In the genomic region with DNA sequence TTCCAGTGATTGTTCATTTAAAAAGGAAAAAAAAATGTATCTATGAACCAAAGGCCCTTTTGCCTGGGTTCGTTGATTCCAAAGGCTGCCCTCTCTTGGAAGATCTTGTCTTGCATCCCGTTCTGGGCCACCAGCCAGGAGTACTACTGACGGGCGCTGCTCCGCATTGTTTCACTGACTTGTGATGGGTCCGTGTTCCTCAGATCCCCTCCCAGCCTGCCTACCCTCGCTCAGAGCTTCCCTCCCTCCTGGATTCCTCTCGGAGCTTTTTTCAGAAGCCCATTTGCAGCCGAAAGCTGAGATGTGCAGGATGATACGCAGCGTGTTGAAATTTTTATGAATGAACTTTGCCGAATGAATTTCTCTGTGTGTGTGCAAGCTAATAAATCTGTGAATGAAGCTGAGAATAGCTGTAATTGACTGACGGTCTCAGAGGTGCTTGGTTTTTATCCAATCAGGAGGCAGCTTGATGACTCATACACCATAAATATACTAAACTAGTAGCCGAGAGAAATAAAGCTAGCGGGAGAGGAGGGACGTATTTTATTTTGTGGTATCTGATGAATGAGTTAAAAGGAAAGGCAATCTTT, we compare ENCODE assay signal across 8 cellular contexts. TPM values are rescaled to one million over a fixed set of nuclear protein-coding genes. Genes with fewer than 3 reads are reported as not detected.
DNase-seq lines count a peak whose midpoint lies in the region; ATAC-seq lines count a peak whose summit lies in the region.

TSS of gene SHC4 (minus strand) at position 396 of the 590 bp plus-strand sequence. CDS start 904 bp downstream, outside the sequence.

- peaks cover 56% of the 10 kb centered on the region for H3K4me1 Mint-ChIP-seq in activated CD8-positive, alpha-beta T cell treated with anti-CD3 and anti-CD28 coated beads, Interleukin-2, amount 10 ng/mL, durations not matched to agents 7 days and 5 days (ENCODE audit: low read depth)

- H3K9me3 Mint-ChIP-seq in activated CD8-positive, alpha-beta T cell treated with anti-CD3 and anti-CD28 coated beads, Interleukin-2, amount 10 ng/mL, durations not matched to agents 7 days and 5 days (ENCODE audit: insufficient read depth) = no peaks in the 10 kb centered on the region

- POLR2A ChIA-PET in activated CD8-positive, alpha-beta T cell treated with anti-CD3 and anti-CD28 coated beads, Interleukin-2, amount 10 ng/mL, durations not matched to agents 7 days and 5 days (lab: Charles Lee) = interaction anchor here (1.1 to 3.8 kb wide), 4 partner anchors 9 to 85 kb away, joined by 3 to 33 read pairs (median 5); partner anchors contain the start of gene EID1

- no peaks in the 10 kb centered on the region for H3K27me3 ChIP-seq in muscle layer of duodenum (ENCODE audit: low read depth, low read length)

- peak within 1 kb of the TSS; percentile 69 for H3K4me3 Mint-ChIP-seq in activated CD8-positive, alpha-beta T cell treated with anti-CD3 and anti-CD28 coated beads, Interleukin-2, amount 10 ng/mL, durations not matched to agents 7 days and 5 days

- H3K36me3 ChIP-seq in muscle layer of duodenum (ENCODE audit: control insufficient read depth in 1 of 2, insufficient read depth in 2 of 2, low read length in 2 of 2) = no peaks in the 10 kb centered on the region

- H3K4me3 ChIP-seq in muscle layer of duodenum (ENCODE audit: low read depth in 1 of 2, low read length in 2 of 2) = peak within 1 kb of the TSS; percentile 60 to 70

- H3K9me3 ChIP-seq in muscle layer of duodenum (ENCODE audit: control insufficient read depth in 1 of 2, low read length in 2 of 2) = no peaks in the 10 kb centered on the region

- CTCF ChIA-PET in activated CD8-positive, alpha-beta T cell treated with anti-CD3 and anti-CD28 coated beads, Interleukin-2, amount 10 ng/mL, durations not matched to agents 7 days and 5 days (lab: Charles Lee) = interaction anchor here (0.6 to 9.2 kb wide), 8 partner anchors 9 to 459 kb away, joined by 3 to 123 read pairs (median 14); partner anchors contain the start of genes EID1 and FGF7

- H3K36me3 Mint-ChIP-seq in activated CD8-positive, alpha-beta T cell treated with anti-CD3 and anti-CD28 coated beads, Interleukin-2, amount 10 ng/mL, durations not matched to agents 7 days and 5 days (ENCODE audit: low read depth) = peaks cover 6% of the 10 kb centered on the region

- peak within 1 kb of the TSS; percentile 72 for H3K27ac Mint-ChIP-seq in activated CD8-positive, alpha-beta T cell treated with anti-CD3 and anti-CD28 coated beads, Interleukin-2, amount 10 ng/mL, durations not matched to agents 7 days and 5 days

- H3K27ac ChIP-seq in muscle layer of duodenum (ENCODE audit: low read length) = no peak within 1 kb of the TSS

- peaks cover 4 to 6% of the 10 kb centered on the region in 2 donors for H3K4me1 ChIP-seq in muscle layer of duodenum (ENCODE audit: control insufficient read depth in 1 of 2, insufficient read depth in 2 of 2, low read length in 2 of 2)

- peak; percentile 56 for ATAC-seq in activated CD8-positive, alpha-beta T cell treated with anti-CD3 and anti-CD28 coated beads, Interleukin-2, amount 10 ng/mL, durations not matched to agents 7 days and 5 days
- no peak for ATAC-seq in HG03457 (IDR thresholded peaks at IDR 0.05; ENCODE audit: unreplicated experiment)

- H3K27me3 Mint-ChIP-seq in activated CD8-positive, alpha-beta T cell treated with anti-CD3 and anti-CD28 coated beads, Interleukin-2, amount 10 ng/mL, durations not matched to agents 7 days and 5 days (ENCODE audit: low read depth) = peaks cover 22% of the 10 kb centered on the region

- DNase-seq in C1 segment of cervical spinal cord (lab: John Stamatoyannopoulos, UW) (peak; percentile 9 to 78 (median 58)), GM19238 (ENCODE audit: insufficient read length, low spot score) (peak; percentile 7), NCI-H146 (lab: John Stamatoyannopoulos, UW) (peak; percentile 57), fibroblast of the conjunctiva (ENCODE audit: low read depth) (peak; percentile 76), ureter (ENCODE audit: low spot score) (peak; percentile 66)
- peak; percentile 41 for DNase-seq in activated CD8-positive, alpha-beta T cell treated with anti-CD3 and anti-CD28 coated beads, Interleukin-2, amount 10 ng/mL, durations not matched to agents 7 days and 5 days

RNA-seq across cellular contexts. Expression of gene SHC4, which starts in this region (rescaled TPM):
- total RNA-seq in activated CD8-positive, alpha-beta T cell treated with anti-CD3 and anti-CD28 coated beads, Interleukin-2, amount 10 ng/mL, durations not matched to agents 7 days and 5 days = under 1 TPM; 0.65 to 0.66 TPM
- 0.55 TPM for total RNA-seq in ureter

Comparison
In these comparisons a context has a peak if more than half of its experiments do, and no peak if none do; other contexts are left out.
1. Peak in DNase-seq and ATAC-seq in activated CD8-positive, alpha-beta T cell treated with anti-CD3 and anti-CD28 coated beads, Interleukin-2, amount 10 ng/mL, durations not matched to agents 7 days and 5 days; RNA of the gene not detected or under 1 TPM.
2. Peak in DNase-seq in ureter; RNA of the gene not detected or under 1 TPM.
3. DNase-seq: peak in every context shown above with its lines; median percentile 76 in fibroblast of the conjunctiva; 66 in ureter; 58 in C1 segment of cervical spinal cord; 57 in NCI-H146; 41 in activated CD8-positive, alpha-beta T cell treated with anti-CD3 and anti-CD28 coated beads, Interleukin-2, amount 10 ng/mL, durations not matched to agents 7 days and 5 days; 7 in GM19238.